ENCODE assay signal across 18 cellular contexts in genomic region chr3:72639736-72640135, GRCh38.
"Had no signal": no experiment of that assay in that cellular context is flagged by ENCODE, and none has a peak within 500 bp of the region (broad histone marks: within the 10 kb centered on the region; RNA-seq: fewer than 3 reads in every experiment).

No MANE protein-coding gene starts in this region.

- H3K4me1 Mint-ChIP-seq: neural crest cell had no signal

- H3K4me1 ChIP-seq: ascending aorta, esophagus muscularis mucosa, gastroesophageal sphincter, left ventricle myocardium inferior, tibial nerve had no signal

- H3K9me3 ChIP-seq: ascending aorta, esophagus muscularis mucosa, gastroesophageal sphincter, left ventricle myocardium inferior, tibial nerve had no signal

- H3K36me3 ChIP-seq: ascending aorta, esophagus muscularis mucosa, gastroesophageal sphincter, heart right ventricle, left ventricle myocardium inferior, tibial nerve had no signal

- H3K4me3 Mint-ChIP-seq: activated naive CD4-positive, alpha-beta T cell treated with anti-CD3 and anti-CD28 coated beads for 36 hours; neural crest cell; stimulated activated naive CD8-positive, alpha-beta T cell treated with anti-CD3 and anti-CD28 coated beads, Interleukin-15, Interleukin-2, amounts not matched to agents 100 ng/mL and 50 ng/mL, for 24 hours had no signal

- H3K27ac ChIP-seq: ascending aorta, esophagus muscularis mucosa, gastroesophageal sphincter, heart right ventricle, left ventricle myocardium inferior, tibial nerve had no signal

- H3K27me3 ChIP-seq: ascending aorta, esophagus muscularis mucosa, gastroesophageal sphincter, tibial nerve had no signal

- H3K9me3 Mint-ChIP-seq: activated naive CD4-positive, alpha-beta T cell treated with anti-CD3 and anti-CD28 coated beads for 36 hours; activated T-helper 2 cell treated with anti-CD3 and anti-CD28 coated beads, Interferon-gamma antibody, Interleukin-2, Interleukin-4, amounts not matched to agents 10 μg/mL and 5 μg/mL and 100 μg/mL, durations not matched to agents 14 hours and 24 hours and 36 hours; neural crest cell; stimulated activated naive CD8-positive, alpha-beta T cell treated with anti-CD3 and anti-CD28 coated beads, Interleukin-15, Interleukin-2, amounts not matched to agents 100 ng/mL and 50 ng/mL, for 24 hours had no signal

- H3K4me3 ChIP-seq: ascending aorta, esophagus muscularis mucosa, gastroesophageal sphincter, heart right ventricle, left ventricle myocardium inferior, tibial nerve had no signal

- ATAC-seq: gastroesophageal sphincter, heart right ventricle had no signal

- H3K27ac Mint-ChIP-seq: activated naive CD4-positive, alpha-beta T cell treated with anti-CD3 and anti-CD28 coated beads for 36 hours; activated T-helper 2 cell treated with anti-CD3 and anti-CD28 coated beads, Interferon-gamma antibody, Interleukin-2, Interleukin-4, amounts not matched to agents 10 μg/mL and 5 μg/mL and 100 μg/mL, durations not matched to agents 14 hours and 24 hours and 36 hours; progenitor cell of endocrine pancreas; stimulated activated naive CD8-positive, alpha-beta T cell treated with anti-CD3 and anti-CD28 coated beads, Interleukin-15, Interleukin-2, amounts not matched to agents 100 ng/mL and 50 ng/mL, for 24 hours had no signal

- DNase-seq: activated CD4-positive, alpha-beta T cell treated with anti-CD3 and anti-CD28 coated beads, Interleukin-2, amount 50 U/mL, for 1 hour; activated naive CD4-positive, alpha-beta T cell treated with anti-CD3 and anti-CD28 coated beads for 36 hours; activated T-cell treated with anti-CD3 and anti-CD28 coated beads for 4 hours; cortex of kidney; heart right ventricle; kidney glomerular epithelial cell; left ventricle myocardium inferior; mammary epithelial cell; stimulated activated CD4-positive, alpha-beta T cell treated with anti-CD3 and anti-CD28 coated beads, Interleukin-2, amount 100 ng/mL, for 24 hours; T1000 had no signal
